In the genomic region with DNA sequence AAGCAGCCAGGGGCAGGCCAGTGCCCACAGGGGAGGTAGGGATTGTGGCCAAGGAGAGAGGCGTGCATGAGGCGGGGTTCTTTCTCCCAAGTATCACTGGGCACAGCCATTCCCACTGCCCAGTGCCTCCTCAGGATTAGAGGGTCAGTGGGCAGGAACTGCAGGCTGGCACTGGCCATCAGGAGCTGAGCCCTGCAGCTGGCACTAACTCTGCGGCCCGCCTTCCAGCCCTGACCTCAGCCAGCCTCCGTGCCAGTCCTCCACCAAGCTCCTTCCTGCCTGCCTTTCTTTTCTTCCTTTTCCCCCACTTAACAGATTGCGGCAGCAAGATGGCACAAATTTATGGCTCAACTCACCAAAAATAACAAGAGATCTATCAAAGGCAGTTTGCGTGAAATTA, we compare ENCODE assay signal across 15 cellular contexts. TPM values are rescaled to one million over a fixed set of nuclear protein-coding genes. Genes with fewer than 3 reads are reported as not detected.
A peak's percentile ranks its signal among the peaks of the same experiment; 100 is the strongest.
DNase-seq lines count a peak whose midpoint lies in the region; ATAC-seq and TF ChIP-seq lines count a peak whose summit lies in the region.
"Had no signal": no experiment of that assay in that cellular context is flagged by ENCODE, and none has a peak within 500 bp of the region (broad histone marks: within the 10 kb centered on the region; RNA-seq: fewer than 3 reads in every experiment).

No MANE protein-coding gene starts in this region.

- H3K4me1 ChIP-seq in IMR-90 (ENCODE audit: control insufficient read depth, insufficient read depth, low read length) (peaks cover 29% of the 10 kb centered on the region), skeletal muscle satellite cell (ENCODE audit: control insufficient read depth, insufficient read depth, low read length) (peaks cover 35% of the 10 kb centered on the region)
- peaks cover 6% of the 10 kb centered on the region for H3K4me1 ChIP-seq in effector memory CD4-positive, alpha-beta T cell (ENCODE audit: control insufficient read depth, insufficient read depth, low read length, poor library complexity, severe bottlenecking)

- H2BK5ac ChIP-seq in IMR-90 (ENCODE audit: low read depth, low read length, poor library complexity, severe bottlenecking): no peak overlapping the region

- in situ Hi-C loops in IMR-90 (cut with MboI; ENCODE audit: low sequenced_read_pairs): no loop called here

- BruUV-seq in IMR-90 (replicated peaks; lab: Mats Ljungman, UMichigan): no TSS peak

- no peak overlapping the region for H3K4me2 ChIP-seq in IMR-90 (ENCODE audit: low read depth, low read length)
- peak overlapping the region; percentile 16 for H3K4me2 ChIP-seq in skeletal muscle satellite cell (ENCODE audit: low read length)

- H3K56ac ChIP-seq in IMR-90 (ENCODE audit: extremely low read depth, insufficient read depth, low read length): no peak overlapping the region

- H3K4me3 ChIP-seq in IMR-90 (ENCODE audit: insufficient read depth, low read depth, low read length) (no peak overlapping the region), skeletal muscle satellite cell (ENCODE audit: low read length) (no peak overlapping the region)
- H3K4me3 ChIP-seq in effector memory CD4-positive, alpha-beta T cell (ENCODE audit: insufficient read depth, low read depth, low read length, poor library complexity, severe bottlenecking): no peak overlapping the region
- H3K4me3 ChIP-seq: transverse colon had no signal

- dilution Hi-C loops in IMR-90 (cut with HindIII; ENCODE audit: low sequenced_read_pairs, unreplicated experiment): no loop called here

- intact Hi-C loops in IMR-90 (cut with micrococcal nuclease) (no loop called here), left cardiac atrium (cut with DNase I) (no loop called here)

- no peak overlapping the region for H3K14ac ChIP-seq in IMR-90 (replicated peaks; ENCODE audit: low read depth, low read length)

- ATAC-seq in IMR-90 (ENCODE audit: low read depth) (no peak), left cardiac atrium (peak; percentile 18 to 39), GM18511 (IDR thresholded peaks at IDR 0.05; ENCODE audit: unreplicated experiment) (no peak)

- TF ChIP-seq CTCF in IMR-90 (conservative IDR thresholded peaks at IDR 0.05; ENCODE audit: low read depth, low read length) (no peak), RWPE1 (conservative IDR thresholded peaks at IDR 0.05; ENCODE audit: low read depth) (no peak)

- no peak for TF ChIP-seq POLR2A in IMR-90 (IDR thresholded peaks at IDR 0.05; ENCODE audit: low read depth, low read length)

- H3K9ac ChIP-seq in IMR-90 (ENCODE audit: low read depth, low read length) (no peak overlapping the region), skeletal muscle satellite cell (ENCODE audit: low read depth, low read length) (peak overlapping the region; percentile 1)

- no peak overlapping the region for H4K5ac ChIP-seq in IMR-90 (ENCODE audit: low read depth, low read length)

- H3K18ac ChIP-seq in IMR-90 (ENCODE audit: low read depth, low read length): no peak overlapping the region

- DNase-seq in IMR-90: no peak
- no peak for DNase-seq in RWPE1 (ENCODE audit: low spot score)
- DNase-seq in left cardiac atrium: no peak
- no peak for DNase-seq in effector memory CD4-positive, alpha-beta T cell
- DNase-seq in NCI-H510A (lab: John Stamatoyannopoulos, UW): no peak
- DNase-seq: activated CD8-positive, alpha-beta memory T cell treated with anti-CD3 and anti-CD28 coated beads for 24 hours; activated effector memory CD4-positive, alpha-beta T cell treated with Interleukin-2 at 50 U/mL for 16 hours; effector CD4-positive, alpha-beta T cell; Kasumi-1; naive B cell; NCI-H526; transverse colon had no signal

- no peak overlapping the region for H3K4ac ChIP-seq in IMR-90 (ENCODE audit: low read depth, low read length)

- no peak overlapping the region for H2AK9ac ChIP-seq in IMR-90 (replicated peaks; ENCODE audit: low read depth, low read length, poor library complexity)

- POLR2A ChIA-PET in IMR-90 (lab: Charles Lee; ENCODE audit: unreplicated experiment) (no interaction called here), RWPE1 (lab: Yijun Ruan, JAX; ENCODE audit: low non-redundant PET) (no interaction called here)

- H2AFZ ChIP-seq in IMR-90 (replicated peaks; ENCODE audit: low read length, poor library complexity): no peak overlapping the region

- H4K8ac ChIP-seq in IMR-90 (ENCODE audit: low read depth in 2 of 2, low read length in 2 of 2): no peak overlapping the region

- H2AK5ac ChIP-seq in IMR-90 (ENCODE audit: low read depth, low read length): 0 out of 2 replicates have a peak overlapping the region, but pooled peaks have one; percentile 47

- H3K9me1 ChIP-seq in IMR-90 (ENCODE audit: insufficient read depth, low read length): peaks cover 7% of the 10 kb centered on the region; the same call in 1 of the 2 replicates

- H4K20me1 ChIP-seq in IMR-90 (ENCODE audit: insufficient read depth, low read length): peaks cover 26% of the 10 kb centered on the region

- H2BK120ac ChIP-seq in IMR-90 (ENCODE audit: low read depth, low read length): no peak overlapping the region

- H3K27me3 ChIP-seq in IMR-90 (ENCODE audit: control insufficient read depth, insufficient read depth, low read length): no peaks in the 10 kb centered on the region
- no peaks in the 10 kb centered on the region for H3K27me3 ChIP-seq in skeletal muscle satellite cell (ENCODE audit: control insufficient read depth, insufficient read depth, low read length)
- H3K27me3 ChIP-seq in effector memory CD4-positive, alpha-beta T cell (replicated peaks; ENCODE audit: control insufficient read depth, insufficient read depth, low read length, poor library complexity, severe bottlenecking): no peaks in the 10 kb centered on the region

- H3K27ac ChIP-seq in IMR-90 (ENCODE audit: insufficient read depth, low read length) (no peak overlapping the region), RWPE1 (peak overlapping the region; percentile 77)
- no peak overlapping the region for H3K27ac ChIP-seq in effector memory CD4-positive, alpha-beta T cell (ENCODE audit: insufficient read depth, low read length, poor library complexity, severe bottlenecking)
- H3K27ac ChIP-seq: VCaP had no signal

- H3K36me3 ChIP-seq in IMR-90 (ENCODE audit: control insufficient read depth, insufficient read depth, low read length) (no peaks in the 10 kb centered on the region), skeletal muscle satellite cell (ENCODE audit: insufficient read depth, low read length) (no peaks in the 10 kb centered on the region)
- H3K36me3 ChIP-seq in effector memory CD4-positive, alpha-beta T cell (ENCODE audit: control insufficient read depth, insufficient read depth, low read length): no peaks in the 10 kb centered on the region
- H3K36me3 ChIP-seq: transverse colon had no signal

- H2BK15ac ChIP-seq in IMR-90 (ENCODE audit: low read depth, low read length): no peak overlapping the region

- TF ChIP-seq RAD21 in IMR-90 (IDR thresholded peaks at IDR 0.05; ENCODE audit: low read length): no peak

- no peak overlapping the region for H2BK20ac ChIP-seq in IMR-90 (ENCODE audit: low read depth, low read length)

- CTCF ChIA-PET in IMR-90 (lab: Yijun Ruan, JAX): no interaction called here
- CTCF ChIA-PET in RWPE1 (lab: Yijun Ruan, JAX): interaction anchor here (1.4 kb wide), 1 partner anchor 10 kb away, joined by 7 read pairs; a partner anchor contains a TSS

- no peak overlapping the region for H4K91ac ChIP-seq in IMR-90 (ENCODE audit: insufficient read depth, low read depth, low read length)

- H3K9me3 ChIP-seq in IMR-90 (ENCODE audit: control insufficient read depth, insufficient read depth, low read length): no peaks in the 10 kb centered on the region
- H3K9me3 ChIP-seq in skeletal muscle satellite cell (replicated peaks; ENCODE audit: low read length): no peaks in the 10 kb centered on the region
- H3K9me3 ChIP-seq in effector memory CD4-positive, alpha-beta T cell (ENCODE audit: control insufficient read depth, low read length): no peaks in the 10 kb centered on the region
- H3K9me3 ChIP-seq: transverse colon had no signal

- H3K79me1 ChIP-seq in IMR-90 (ENCODE audit: low read depth in 1 of 2, low read length in 2 of 2): peaks cover 0 to 3% of the 10 kb centered on the region in 2 experiments; a peak in 1 of 4 replicates

- WGBS in IMR-90 (ENCODE audit: extremely low coverage in 2 of 2, insufficient read length in 1 of 2), 2 experiments: 84% methylated on average over 4 of the region's 7 CpGs; no CpG with 5 or more reads in 1 of the 2 experiments

- H3K23ac ChIP-seq in IMR-90 (ENCODE audit: low read depth, low read length): no peak overlapping the region

TF ChIP-seq in IMR-90, 13 proteins besides CTCF, POLR2A, EP300 and RAD21:
- TF ChIP-seq NFE2L2 (IDR thresholded peaks at IDR 0.05; ENCODE audit: low read depth, low read length) (no peak), MXI1 (IDR thresholded peaks at IDR 0.05; ENCODE audit: borderline replicate concordance, low read depth, low read length) (no peak), CHD1 (IDR thresholded peaks at IDR 0.05; ENCODE audit: low read depth, low read length) (no peak), CEBPB (IDR thresholded peaks at IDR 0.05; ENCODE audit: low read depth, low read length) (no peak)
TF ChIP-seq in IMR-90: peak in this region for 0.

RNA-seq across cellular contexts. Expression of a gene that starts 11.2 kb away (rescaled TPM):
- 2.2 and 2.5 TPM in 2 replicates for total RNA-seq in IMR-90 (2012; rRNA removed)
- 11.9 TPM in 2 replicates for polyA plus RNA-seq in IMR-90 (2012; rRNA removed)
- polyA plus RNA-seq in IMR-90 (2012; cell fraction: cytosol; rRNA removed): 6.4 and 15.9 TPM in 2 replicates
- 38.7 and 77.7 TPM in 2 replicates for polyA plus RNA-seq in IMR-90 (2012; cell fraction: nucleus; rRNA removed; ENCODE audit: low replicate concordance)
- total RNA-seq in left cardiac atrium: 10 to 100 TPM; 14.0 to 18.7 TPM
- 1.8 and 3.3 TPM in 2 replicates for total RNA-seq in skeletal muscle satellite cell (2012; rRNA removed)

RNA-seq across cellular contexts. Expression of a gene that starts 49.1 kb away (rescaled TPM):
- 28.6 and 34.2 TPM in 2 replicates for total RNA-seq in IMR-90 (2012; rRNA removed)
- 62.8 and 65.2 TPM in 2 replicates for polyA plus RNA-seq in IMR-90 (2012; rRNA removed)
- polyA plus RNA-seq in IMR-90 (2012; cell fraction: cytosol; rRNA removed): 30.1 and 39.5 TPM in 2 replicates
- 228 and 260 TPM in 2 replicates for polyA plus RNA-seq in IMR-90 (2012; cell fraction: nucleus; rRNA removed; ENCODE audit: low replicate concordance)
- total RNA-seq in left cardiac atrium: 10 to 100 TPM; 19.8 to 27.5 TPM
- 33.4 and 50.2 TPM in 2 replicates for total RNA-seq in skeletal muscle satellite cell (2012; rRNA removed)

Comparison
In these comparisons a context has a peak if more than half of its experiments do, and no peak if none do; other contexts are left out.
1. ATAC-seq: peak in left cardiac atrium (2 of 2); none in IMR-90 (single experiment) and GM18511 (single experiment).